8 cellular contexts compared by ENCODE assay signal in the genomic region with DNA sequence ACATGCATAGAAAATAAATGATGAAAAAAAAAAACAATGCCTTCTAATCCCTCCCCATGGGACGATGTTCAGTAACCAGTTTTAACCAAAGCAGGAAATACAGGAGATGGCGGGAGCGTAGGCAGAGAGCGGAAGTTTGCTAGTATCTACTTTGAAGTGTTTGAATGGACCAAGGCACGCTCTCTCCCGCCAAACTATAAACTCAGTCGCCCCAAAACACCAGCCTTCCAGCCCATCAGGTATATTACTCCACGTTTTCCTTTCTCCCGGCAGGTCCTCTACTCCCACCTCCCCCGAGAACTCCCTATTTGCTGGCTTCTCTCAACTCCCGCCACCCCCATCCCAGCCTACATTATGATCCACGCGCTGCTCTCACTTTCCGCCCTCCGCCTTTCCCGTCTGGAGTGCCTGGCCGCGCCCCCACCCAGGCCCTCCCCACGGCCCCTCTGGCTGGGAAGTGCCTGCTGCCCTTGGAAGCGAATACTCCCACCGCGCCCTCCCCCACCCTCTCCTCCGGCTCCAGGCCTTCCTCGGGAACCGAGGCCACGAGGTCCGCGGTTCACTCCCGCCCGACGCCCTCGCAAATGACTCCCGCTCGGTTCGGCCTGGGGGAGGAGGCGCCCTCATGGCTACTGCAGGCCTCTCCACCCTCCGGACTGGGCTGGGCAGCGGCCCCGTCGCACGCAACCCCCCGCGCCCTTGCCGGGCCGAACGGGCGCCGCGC. TPM values are rescaled to one million over a fixed set of nuclear protein-coding genes. Genes with fewer than 3 reads are reported as not detected.
DNase-seq lines count a peak whose midpoint lies in the region; ATAC-seq, FAIRE-seq and TF ChIP-seq lines count a peak whose summit lies in the region.

No MANE protein-coding gene starts in this region.

- H3K36me3 ChIP-seq in WERI-Rb-1, result peaks cover 46% of the 10 kb centered on the region
- peaks cover 1 to 9% of the 10 kb centered on the region in 2 experiments for H3K36me3 ChIP-seq in keratinocyte (ENCODE audit: control insufficient read depth in 2 of 2, extremely low read depth in 1 of 2, insufficient read depth in 2 of 2, low read length in 2 of 2)

- no peaks in the 10 kb centered on the region for H3K9me1 ChIP-seq in keratinocyte (ENCODE audit: control insufficient read depth, extremely low read depth, insufficient read depth, low read length)

- peaks cover 33% of the 10 kb centered on the region for H4K20me1 ChIP-seq in keratinocyte (ENCODE audit: control insufficient read depth, extremely low read depth, insufficient read depth, low read length)

- H3K27ac ChIP-seq in WERI-Rb-1 (peak overlapping the region; percentile 99), keratinocyte (ENCODE audit: control insufficient read depth, insufficient read depth, low read length) (peak overlapping the region; percentile 95)

- H3K9me3 ChIP-seq in WERI-Rb-1 (ENCODE audit: severe bottlenecking) (no peaks in the 10 kb centered on the region), keratinocyte (ENCODE audit: control insufficient read depth, low read depth, low read length) (no peaks in the 10 kb centered on the region)

- TF ChIP-seq CTCF in WERI-Rb-1 (IDR thresholded peaks at IDR 0.05; ENCODE audit: low read depth, low read length) (no peak), keratinocyte (optimal IDR thresholded peaks at IDR 0.05 in 1 of 3, IDR thresholded peaks at IDR 0.05 in 1 of 3, conservative IDR thresholded peaks at IDR 0.05 in 1 of 3; ENCODE audit: extremely low read depth in 1 of 3, insufficient read depth in 2 of 3, low read length in 3 of 3) (no peak)

- no peak for FAIRE-seq in keratinocyte (lab: Jason Lieb, UNC)

- H3K27me3 ChIP-seq in WERI-Rb-1 (ENCODE audit: insufficient read depth, low read depth, severe bottlenecking) (no peaks in the 10 kb centered on the region), keratinocyte (ENCODE audit: control insufficient read depth, extremely low read depth, insufficient read depth, low read length) (no peaks in the 10 kb centered on the region)

- peak; percentile 31 for ATAC-seq in GM18858 (IDR thresholded peaks at IDR 0.05; ENCODE audit: unreplicated experiment)
- ATAC-seq in HG03108 (IDR thresholded peaks at IDR 0.05; ENCODE audit: unreplicated experiment), result peak; percentile 18

- H3K79me2 ChIP-seq in keratinocyte (ENCODE audit: control insufficient read depth, insufficient read depth, low read length), result peaks cover 57% of the 10 kb centered on the region

- dilution Hi-C loops in keratinocyte (cut with MboI; ENCODE audit: extremely low pct_ligation_motif_present, low sequenced_read_pairs), result no loop called here

- peaks cover 20% of the 10 kb centered on the region for H3K4me1 ChIP-seq in keratinocyte (ENCODE audit: control insufficient read depth, extremely low read depth, insufficient read depth, low read length)

- peak overlapping the region; percentile 97 for H3K4me3 ChIP-seq in WERI-Rb-1 (ENCODE audit: low read depth, low read length)
- H3K4me3 ChIP-seq in keratinocyte (ENCODE audit: control insufficient read depth in 2 of 3, extremely low read depth in 1 of 3, insufficient read depth in 2 of 3, low read depth in 1 of 3, low read length in 3 of 3), result peak overlapping the region; percentile 85 to 100 (median 94)

- H2AFZ ChIP-seq in keratinocyte (ENCODE audit: control insufficient read depth, low read length), result no peak overlapping the region

- peak overlapping the region; percentile 98 for H3K9ac ChIP-seq in keratinocyte (ENCODE audit: control insufficient read depth, extremely low read depth, insufficient read depth, low read length)

- peak; percentile 27 for DNase-seq in 8988T
- DNase-seq in NCI-H2196 treated with DMSO at 0.1 percent for 48 hours (lab: John Stamatoyannopoulos, UW; ENCODE audit: unreplicated experiment), result peak; percentile 66
- peak; percentile 82 for DNase-seq in WERI-Rb-1
- peak; percentile 51 for DNase-seq in central memory CD4-positive, alpha-beta T cell
- no peak for DNase-seq in keratinocyte (ENCODE audit: low read depth, low spot score)
- peak; percentile 3 to 6 for DNase-seq in stimulated activated CD4-positive, alpha-beta T cell treated with anti-CD3 and anti-CD28 coated beads, Interleukin-15, amount 100 ng/mL, for 1 hour (ENCODE audit: low read depth in 1 of 2, low spot score in 1 of 2)

- H3K4me2 ChIP-seq in keratinocyte (ENCODE audit: control insufficient read depth, extremely low read depth, insufficient read depth, low read depth, low read length), result peak overlapping the region; percentile 91

RNA-seq across cellular contexts. Expression of gene DHX15, which starts 0.7 kb away (rescaled TPM):
- 136 to 206 TPM (median 146 TPM) in 3 replicates for polyA plus RNA-seq in keratinocyte
- 192 TPM for polyA plus RNA-seq in keratinocyte (2011; ENCODE audit: low read depth)
- 62.7 and 126 TPM in 2 replicates for polyA plus RNA-seq in keratinocyte (2011; cell fraction: cytosol; rRNA removed)
- 197 and 271 TPM in 2 replicates for polyA plus RNA-seq in keratinocyte (2011; cell fraction: nucleus; rRNA removed)
- polyA plus RNA-seq in keratinocyte (2012; ENCODE audit: low replicate concordance), result 83.0 and 109 TPM in 2 replicates
- polyA minus RNA-seq in keratinocyte, result 48.8 to 220 TPM (median 120 TPM) in 3 replicates
- polyA minus RNA-seq in keratinocyte (2011; cell fraction: cytosol; rRNA and poly(A)+ RNA removed), result 65.0 TPM
- 109 and 189 TPM in 2 replicates for polyA minus RNA-seq in keratinocyte (2011; cell fraction: nucleus; rRNA and poly(A)+ RNA removed)
